ENCODE assay signal across 1 cellular context in genomic region chr2:189208254-189208653, GRCh38.
TF ChIP-seq lines count a peak whose summit lies in the region.

No MANE protein-coding gene starts in this region.

TF ChIP-seq in IMR-90, 13 proteins besides CTCF, POLR2A, EP300 and RAD21:
- no peak for TF ChIP-seq CEBPB (IDR thresholded peaks at IDR 0.05; ENCODE audit: low read depth, low read length)
- TF ChIP-seq MXI1 (IDR thresholded peaks at IDR 0.05; ENCODE audit: borderline replicate concordance, low read depth, low read length), result no peak
